In the genomic region with DNA sequence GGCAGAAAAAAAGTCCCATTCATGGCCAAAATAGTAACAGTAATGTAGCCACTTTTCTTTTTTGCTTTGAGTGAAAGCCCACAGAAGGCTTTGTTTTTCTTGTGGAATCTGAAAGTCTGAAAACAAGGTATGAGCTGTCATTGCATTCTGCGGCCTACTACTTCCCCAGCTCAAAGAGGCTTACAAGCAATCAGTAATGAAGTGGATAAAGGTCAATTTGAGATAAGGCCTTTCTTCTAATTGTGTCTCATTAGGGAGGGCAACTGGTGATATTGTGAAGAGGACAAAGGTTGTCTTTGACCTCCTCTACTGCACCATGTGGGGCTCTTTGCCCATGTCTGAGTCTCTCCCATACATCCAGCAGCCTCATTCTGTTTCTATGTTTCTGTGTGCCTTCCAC, we compare ENCODE assay signal across 19 cellular contexts.
"Had no signal": no experiment of that assay in that cellular context is flagged by ENCODE, and none has a peak within 500 bp of the region (broad histone marks: within the 10 kb centered on the region; RNA-seq: fewer than 3 reads in every experiment).

No MANE protein-coding gene starts in this region.

- ATAC-seq: gastroesophageal sphincter; lower lobe of right lung; naive thymus-derived CD4-positive, alpha-beta T cell had no signal

- DNase-seq: cortex of kidney; dorsolateral prefrontal cortex; effector memory CD4-positive, alpha-beta T cell; esophagus squamous epithelium; foreskin fibroblast; glutamatergic neuron; immature natural killer cell; left ventricle myocardium inferior; lower lobe of right lung; mesenchymal stem cell; naive thymus-derived CD4-positive, alpha-beta T cell; right cardiac atrium; stimulated activated CD4-positive, alpha-beta T cell treated with anti-CD3 and anti-CD28 coated beads, Interleukin-2, amount 100 ng/mL, for 48 hours; stimulated activated naive CD4-positive, alpha-beta T cell treated with Interleukin-2 at 50 U/mL for 16 hours; upper lobe of left lung; uterus had no signal

- H3K36me3 ChIP-seq: esophagus squamous epithelium, gastroesophageal sphincter, left ventricle myocardium inferior, lower lobe of right lung, upper lobe of left lung, uterus had no signal

- H3K9me3 ChIP-seq: esophagus squamous epithelium, gastroesophageal sphincter, left ventricle myocardium inferior, lower lobe of right lung, upper lobe of left lung, uterus had no signal

- H3K9me3 Mint-ChIP-seq: immature natural killer cell had no signal

- FAIRE-seq: keratinocyte had no signal

- H3K4me1 ChIP-seq: esophagus squamous epithelium, gastroesophageal sphincter, lower lobe of right lung, upper lobe of left lung, uterus had no signal

- H3K4me3 ChIP-seq: dorsolateral prefrontal cortex, esophagus squamous epithelium, gastroesophageal sphincter, left ventricle myocardium inferior, lower lobe of right lung, smooth muscle cell, upper lobe of left lung, uterus had no signal

- H3K4me2 ChIP-seq: smooth muscle cell had no signal

- H3K27me3 Mint-ChIP-seq: naive thymus-derived CD4-positive, alpha-beta T cell had no signal

- H3K27ac ChIP-seq: dorsolateral prefrontal cortex, esophagus squamous epithelium, gastroesophageal sphincter, left ventricle myocardium inferior, lower lobe of right lung, upper lobe of left lung, uterus had no signal

- H3K4me3 Mint-ChIP-seq: immature natural killer cell; naive thymus-derived CD4-positive, alpha-beta T cell had no signal

- H3K27ac Mint-ChIP-seq: immature natural killer cell; naive thymus-derived CD4-positive, alpha-beta T cell had no signal

- H3K4me1 Mint-ChIP-seq: immature natural killer cell; naive thymus-derived CD4-positive, alpha-beta T cell had no signal

- H3K27me3 ChIP-seq: esophagus squamous epithelium, gastroesophageal sphincter, upper lobe of left lung, uterus had no signal
